Comparison of ENCODE assay signal across 1 cellular context in the genomic region with DNA sequence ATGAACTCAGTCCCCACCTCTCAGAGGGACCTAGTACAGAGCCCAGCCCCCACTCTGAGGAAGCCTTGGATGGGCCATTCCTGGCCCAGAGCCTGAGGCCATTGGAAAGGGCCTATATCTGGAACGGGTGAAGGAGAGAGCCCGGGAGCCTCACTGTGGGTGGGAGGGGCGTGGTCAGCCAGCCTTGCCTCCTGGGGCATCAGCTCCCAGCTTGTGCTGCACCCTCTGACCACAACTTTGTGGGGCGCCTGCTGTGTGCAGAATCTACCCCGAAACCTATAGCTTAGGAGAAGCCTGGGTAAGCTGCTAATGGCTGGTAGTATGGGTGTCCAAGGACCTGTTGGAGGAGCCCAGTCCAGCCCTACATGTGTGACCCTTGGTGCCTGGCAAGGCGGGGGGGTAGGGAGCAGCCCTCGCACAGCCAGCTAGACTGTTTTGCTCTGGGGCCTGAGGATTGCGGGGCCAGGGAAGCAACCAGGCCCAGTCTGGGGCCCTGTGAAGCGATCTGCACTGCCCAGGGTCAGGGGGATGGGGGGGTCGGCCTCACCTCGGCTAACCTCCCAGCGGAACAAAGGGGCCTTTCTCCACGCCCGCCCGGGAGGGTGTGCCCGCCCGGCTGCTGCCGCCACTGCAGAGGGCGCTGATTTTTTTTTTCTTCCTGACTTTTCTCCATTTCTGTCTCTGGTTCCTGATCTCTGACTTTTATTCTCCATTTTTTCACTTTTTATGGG.
TF ChIP-seq lines count a peak whose summit lies in the region.

No MANE protein-coding gene starts in this region.

TF ChIP-seq in HepG2, 621 proteins besides CTCF, POLR2A, EP300 and RAD21 (continued from another document and continues in another):
- no peak for TF ChIP-seq ZBTB4 (CRISPR knock-in tag; IDR thresholded peaks at IDR 0.05; ENCODE audit: borderline replicate concordance)
- TF ChIP-seq ADNP (CRISPR knock-in tag; IDR thresholded peaks at IDR 0.05), result no peak
- no peak for TF ChIP-seq ZNF354B (CRISPR knock-in tag; IDR thresholded peaks at IDR 0.05)
- TF ChIP-seq SMYD3 (CRISPR knock-in tag; IDR thresholded peaks at IDR 0.05), result 0 out of 2 replicates have a peak, but pooled peaks have one; percentile 6
- TF ChIP-seq ZHX1 (CRISPR knock-in tag; IDR thresholded peaks at IDR 0.05; ENCODE audit: low read depth), result no peak; the same call in none of the 2 replicates
- TF ChIP-seq ZNF749 (CRISPR knock-in tag; IDR thresholded peaks at IDR 0.05; ENCODE audit: borderline replicate concordance), result 0 out of 2 replicates have a peak, but pooled peaks have one; percentile 29
- no peak for TF ChIP-seq ATF7 (IDR thresholded peaks at IDR 0.05)
- TF ChIP-seq ATF7 (CRISPR knock-in tag; IDR thresholded peaks at IDR 0.05), result peak; percentile 63; the same call in 1 of the 2 replicates
- TF ChIP-seq TGIF2 (CRISPR knock-in tag; IDR thresholded peaks at IDR 0.05), result no peak
- no peak for TF ChIP-seq ZNF337 (CRISPR knock-in tag; IDR thresholded peaks at IDR 0.05; ENCODE audit: borderline replicate concordance, low read depth)
- TF ChIP-seq, protein P1, sequence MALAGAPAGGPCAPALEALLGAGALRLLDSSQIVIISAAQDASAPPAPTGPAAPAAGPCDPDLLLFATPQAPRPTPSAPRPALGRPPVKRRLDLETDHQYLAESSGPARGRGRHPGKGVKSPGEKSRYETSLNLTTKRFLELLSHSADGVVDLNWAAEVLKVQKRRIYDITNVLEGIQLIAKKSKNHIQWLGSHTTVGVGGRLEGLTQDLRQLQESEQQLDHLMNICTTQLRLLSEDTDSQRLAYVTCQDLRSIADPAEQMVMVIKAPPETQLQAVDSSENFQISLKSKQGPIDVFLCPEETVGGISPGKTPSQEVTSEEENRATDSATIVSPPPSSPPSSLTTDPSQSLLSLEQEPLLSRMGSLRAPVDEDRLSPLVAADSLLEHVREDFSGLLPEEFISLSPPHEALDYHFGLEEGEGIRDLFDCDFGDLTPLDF (CRISPR knock-in tag; IDR thresholded peaks at IDR 0.05), result no peak
- TF ChIP-seq RBFOX2 (IDR thresholded peaks at IDR 0.05; ENCODE audit: low read depth, low read length), result peak; percentile 68
- no peak; the same call in 1 of the 2 replicates for TF ChIP-seq ZNF33A (CRISPR knock-in tag; IDR thresholded peaks at IDR 0.05; ENCODE audit: borderline replicate concordance)
- 0 out of 2 replicates have a peak, but pooled peaks have one; percentile 19 for TF ChIP-seq ZNF790 (CRISPR knock-in tag; IDR thresholded peaks at IDR 0.05; ENCODE audit: borderline replicate concordance)
- peak; percentile 82 for TF ChIP-seq ZMYM3 (CRISPR knock-in tag; IDR thresholded peaks at IDR 0.05)
- TF ChIP-seq MAFF (IDR thresholded peaks at IDR 0.05; ENCODE audit: low read depth, low read length), result no peak
- TF ChIP-seq EED (CRISPR knock-in tag; IDR thresholded peaks at IDR 0.05), result no peak
- TF ChIP-seq ZNF75D (CRISPR knock-in tag; IDR thresholded peaks at IDR 0.05; ENCODE audit: borderline replicate concordance), result no peak
- TF ChIP-seq CENPX (CRISPR knock-in tag; IDR thresholded peaks at IDR 0.05), result no peak
- TF ChIP-seq IKZF5 (CRISPR knock-in tag; IDR thresholded peaks at IDR 0.05), result no peak
- TF ChIP-seq ZNF407 (CRISPR knock-in tag; IDR thresholded peaks at IDR 0.05; ENCODE audit: not compliant biosample characterization), result no peak
- peak; percentile 67 for TF ChIP-seq NR2C2 (CRISPR knock-in tag; IDR thresholded peaks at IDR 0.05; ENCODE audit: borderline replicate concordance)
- peak; percentile 85 for TF ChIP-seq NR2F6 (IDR thresholded peaks at IDR 0.05)
- TF ChIP-seq NR2F6 (CRISPR knock-in tag; IDR thresholded peaks at IDR 0.05), result peak; percentile 88; the same call in 1 of the 2 replicates
- TF ChIP-seq SOX6 (IDR thresholded peaks at IDR 0.05), result no peak
- TF ChIP-seq SOX6 (CRISPR knock-in tag; IDR thresholded peaks at IDR 0.05), result peak; percentile 87
- no peak for TF ChIP-seq DBP (CRISPR knock-in tag; IDR thresholded peaks at IDR 0.05; ENCODE audit: not compliant biosample characterization)
- TF ChIP-seq ZXDC (CRISPR knock-in tag; IDR thresholded peaks at IDR 0.05), result no peak
- peak; percentile 78 for TF ChIP-seq GATAD2A (CRISPR knock-in tag; IDR thresholded peaks at IDR 0.05)
- TF ChIP-seq FLYWCH1 (CRISPR knock-in tag; IDR thresholded peaks at IDR 0.05), result no peak
- TF ChIP-seq CERS6 (CRISPR knock-in tag; IDR thresholded peaks at IDR 0.05), result no peak
- no peak for TF ChIP-seq ZNF720 (CRISPR knock-in tag; IDR thresholded peaks at IDR 0.05)
- no peak for TF ChIP-seq NONO (IDR thresholded peaks at IDR 0.05)
- TF ChIP-seq NONO (CRISPR knock-in tag; conservative IDR thresholded peaks at IDR 0.05), result peak; percentile 68
- no peak for TF ChIP-seq RARG (CRISPR knock-in tag; IDR thresholded peaks at IDR 0.05; ENCODE audit: low read depth)
- TF ChIP-seq MTF1 (CRISPR knock-in tag; IDR thresholded peaks at IDR 0.05), result no peak
